ENCODE assay signal across 17 cellular contexts in genomic region chr3:124451655-124452317, GRCh38.
DNase-seq lines count a peak whose midpoint lies in the region; ATAC-seq and TF ChIP-seq lines count a peak whose summit lies in the region.
"Had no signal": no experiment of that assay in that cellular context is flagged by ENCODE, and none has a peak within 500 bp of the region (broad histone marks: within the 10 kb centered on the region; RNA-seq: fewer than 3 reads in every experiment).

No MANE protein-coding gene starts in this region.

- H3K27ac ChIP-seq in OCI-LY3 (ENCODE audit: low read length), result 0 out of 2 replicates have a peak overlapping the region, but pooled peaks have one; percentile 1
- H3K27ac ChIP-seq: colonic mucosa, ovary, upper lobe of left lung, WERI-Rb-1 had no signal

- DNase-seq in COLO829 (ENCODE audit: low spot score) (no peak), dermis blood vessel endothelial cell (no peak), ecto neural progenitor cell (ENCODE audit: low spot score) (no peak)
- DNase-seq: activated CD4-positive, alpha-beta T cell treated with anti-CD3 and anti-CD28 coated beads, Interleukin-2, amount 50 U/mL, for 48 hours; activated T-cell treated with anti-CD3 and anti-CD28 coated beads, Interleukin-2, amount 50 U/mL, for 24 hours; colonic mucosa; DND-41; mesendoderm; naive thymus-derived CD8-positive, alpha-beta T cell; NCI-H2029; ovary; upper lobe of left lung; WERI-Rb-1 had no signal

- no peaks in the 10 kb centered on the region for H3K9me3 ChIP-seq in OCI-LY3 (ENCODE audit: insufficient read depth, low read length)
- H3K9me3 ChIP-seq: colonic mucosa, ovary, upper lobe of left lung had no signal

- no peak for TF ChIP-seq CTCF in OCI-LY3 (IDR thresholded peaks at IDR 0.05; ENCODE audit: low read depth, low read length)

- H3K36me3 ChIP-seq in OCI-LY3 (replicated peaks; ENCODE audit: low read depth, low read length), result no peaks in the 10 kb centered on the region
- H3K36me3 ChIP-seq: colonic mucosa, ovary, upper lobe of left lung had no signal

- ATAC-seq in GM18508 (IDR thresholded peaks at IDR 0.05; ENCODE audit: insufficient read depth, unreplicated experiment), result peak; percentile 55
- peak; percentile 87 for ATAC-seq in GM19452 (IDR thresholded peaks at IDR 0.05; ENCODE audit: unreplicated experiment)
- peak; percentile 74 for ATAC-seq in HG03108 (IDR thresholded peaks at IDR 0.05; ENCODE audit: unreplicated experiment)
- ATAC-seq: naive thymus-derived CD8-positive, alpha-beta T cell had no signal

- H3K9ac ChIP-seq in OCI-LY3 (ENCODE audit: low read length), result no peak overlapping the region

- peak overlapping the region; percentile 21 for H3K4me3 ChIP-seq in OCI-LY3 (ENCODE audit: low read length)
- H3K4me3 ChIP-seq: colonic mucosa, ovary, upper lobe of left lung had no signal

- H3K4me2 ChIP-seq in OCI-LY3 (ENCODE audit: low read length), result peak overlapping the region; percentile 56

- no peak overlapping the region for H2AFZ ChIP-seq in OCI-LY3 (ENCODE audit: low read depth, low read length)

- no peaks in the 10 kb centered on the region for H3K79me2 ChIP-seq in OCI-LY3 (ENCODE audit: low read length)

- H3K27me3 ChIP-seq in OCI-LY3 (ENCODE audit: low read depth, low read length), result peaks cover 79% of the 10 kb centered on the region
- H3K27me3 ChIP-seq: colonic mucosa, ovary, upper lobe of left lung had no signal

- no peaks in the 10 kb centered on the region for H4K20me1 ChIP-seq in OCI-LY3 (ENCODE audit: insufficient read depth, low read length)

- peaks cover 25% of the 10 kb centered on the region for H3K4me1 ChIP-seq in OCI-LY3 (ENCODE audit: low read length)
- H3K4me1 ChIP-seq: colonic mucosa, upper lobe of left lung had no signal
